Comparison of ENCODE assay signal across 20 cellular contexts in the genomic region with DNA sequence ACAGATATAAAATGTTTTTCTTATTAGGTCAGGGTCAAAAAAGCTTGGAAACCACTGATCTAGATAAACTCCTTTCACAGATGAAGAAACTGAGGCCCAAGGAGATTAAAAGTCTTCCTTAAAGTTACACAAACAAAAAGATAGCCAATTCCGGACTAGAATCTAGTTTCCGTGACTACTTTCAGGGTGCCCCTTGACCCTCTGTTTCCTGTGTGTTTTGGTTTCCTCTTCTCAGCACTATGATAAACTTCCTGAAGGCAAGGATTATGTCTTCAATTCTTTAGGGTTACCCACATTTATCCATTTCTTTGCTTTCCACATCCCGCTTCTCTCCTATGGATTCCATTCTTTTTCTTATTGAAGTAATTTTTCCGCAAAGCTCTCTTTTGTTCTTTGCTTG.
DNase-seq lines count a peak whose midpoint lies in the region; ATAC-seq and TF ChIP-seq lines count a peak whose summit lies in the region.
"Had no signal": no experiment of that assay in that cellular context is flagged by ENCODE, and none has a peak within 500 bp of the region (broad histone marks: within the 10 kb centered on the region; RNA-seq: fewer than 3 reads in every experiment).

No MANE protein-coding gene starts in this region.

- no peaks in the 10 kb centered on the region for H3K9me3 ChIP-seq in suprapubic skin
- H3K9me3 ChIP-seq: Peyer's patch had no signal

- H3K4me1 ChIP-seq in ACC112 (ENCODE audit: control insufficient read depth, insufficient read depth, low read length, unreplicated experiment): peaks cover 60% of the 10 kb centered on the region
- no peaks in the 10 kb centered on the region for H3K4me1 ChIP-seq in suprapubic skin
- H3K4me1 ChIP-seq: Peyer's patch had no signal

- TF ChIP-seq POLR2A in suprapubic skin (IDR thresholded peaks at IDR 0.05): no peak

- WGBS in suprapubic skin: 62% methylated on average over 4 of the region's 4 CpGs

- no peak for TF ChIP-seq EP300 in suprapubic skin (IDR thresholded peaks at IDR 0.05)

- H3K27ac ChIP-seq in ACC112 (ENCODE audit: low read depth, low read length): peak overlapping the region; percentile 96
- H3K27ac ChIP-seq in suprapubic skin: no peak overlapping the region
- H3K27ac ChIP-seq: Peyer's patch, SK-N-MC had no signal

- DNase-seq in EH (ENCODE audit: low read depth) (peak; percentile 16), M059J (ENCODE audit: low read depth) (peak; percentile 46), fibroblast of villous mesenchyme (ENCODE audit: low read depth) (peak; percentile 40), NCI-H2227 (lab: John Stamatoyannopoulos, UW; ENCODE audit: unreplicated experiment) (no peak), suprapubic skin (ENCODE audit: low spot score in 2 of 2) (no peak)
- DNase-seq: AML-193, DND-41, GF-D8, Kasumi-1, MM.1S, NCI-H1092, NCI-H146, NCI-H2029 treated with DMSO at 0.1 percent for 48 hours, NCI-H2171, Peyer's patch, Right ventricle myocardium superior had no signal

- peaks cover 18% of the 10 kb centered on the region for H3K79me2 ChIP-seq in ACC112 (ENCODE audit: control insufficient read depth, insufficient read depth, low read length, unreplicated experiment)

- H3K27me3 ChIP-seq in ACC112 (ENCODE audit: insufficient read depth, low read length): no peaks in the 10 kb centered on the region
- H3K27me3 ChIP-seq in suprapubic skin: no peaks in the 10 kb centered on the region
- H3K27me3 ChIP-seq: Peyer's patch had no signal

- H3K36me3 ChIP-seq in ACC112 (ENCODE audit: insufficient read depth, low read length) (no peaks in the 10 kb centered on the region), suprapubic skin (no peaks in the 10 kb centered on the region)
- H3K36me3 ChIP-seq: Peyer's patch had no signal

- no peak for TF ChIP-seq CTCF in fibroblast of villous mesenchyme (IDR thresholded peaks at IDR 0.05; ENCODE audit: insufficient read depth, low read depth, low read length)
- no peak for TF ChIP-seq CTCF in suprapubic skin (IDR thresholded peaks at IDR 0.05)

- H3K4me3 ChIP-seq in ACC112 (ENCODE audit: low read depth, low read length) (no peak overlapping the region), fibroblast of villous mesenchyme (ENCODE audit: low read depth, low read length) (no peak overlapping the region), suprapubic skin (no peak overlapping the region)
- H3K4me3 ChIP-seq: GM12878, Peyer's patch, SK-N-MC had no signal

- ATAC-seq in esophagus mucosa: no peak
- ATAC-seq: GM12878 had no signal

- no peak overlapping the region for H2AFZ ChIP-seq in ACC112 (ENCODE audit: low read length, unreplicated experiment)

Comparison
In these comparisons a context has a peak if more than half of its experiments do, and no peak if none do; other contexts are left out.
1. DNase-seq: peak in EH (single experiment), M059J (single experiment) and fibroblast of villous mesenchyme (single experiment); none in NCI-H2227 (single experiment) and suprapubic skin (0 of 2).